In genomic region chr2:44668336-44668735, GRCh38 we compare ENCODE assay signal across 13 cellular contexts.
A peak's percentile ranks its signal among the peaks of the same experiment; 100 is the strongest.
DNase-seq lines count a peak whose midpoint lies in the region; ATAC-seq, FAIRE-seq and TF ChIP-seq lines count a peak whose summit lies in the region.
"Had no signal": no experiment of that assay in that cellular context is flagged by ENCODE, and none has a peak within 500 bp of the region (broad histone marks: within the 10 kb centered on the region; RNA-seq: fewer than 3 reads in every experiment).

No MANE protein-coding gene starts in this region.

- H4K20me1 ChIP-seq in GM23338 (replicated peaks; ENCODE audit: insufficient read depth), result no peaks in the 10 kb centered on the region

- H3K27ac ChIP-seq in C4-2B (no peak overlapping the region), GM23338 (ENCODE audit: low read depth) (no peak overlapping the region)
- H3K27ac ChIP-seq: lower lobe of right lung had no signal

- peaks cover 12% of the 10 kb centered on the region for H3K4me1 Mint-ChIP-seq in GM23338

- DNase-seq in GM23338 (ENCODE audit: low spot score), result peak; percentile 84
- peak; percentile 65 for DNase-seq in NCI-H82 (lab: John Stamatoyannopoulos, UW)
- DNase-seq in erythroblast (lab: John Stamatoyannopoulos, UW), result peak; percentile 2 to 3
- no peak for DNase-seq in hippocampal formation (lab: John Stamatoyannopoulos, UW)
- no peak for DNase-seq in urothelium cell line (ENCODE audit: low spot score)
- DNase-seq in GM12892 (ENCODE audit: insufficient read length), result no peak
- DNase-seq: activated CD8-positive, alpha-beta memory T cell treated with anti-CD3 and anti-CD28 coated beads, Interleukin-2, amount 10 ng/mL, durations not matched to agents 7 days and 5 days; anterior cingulate cortex; DMS79 treated with DMSO at 0.1 percent for 48 hours; lower lobe of right lung; NCI-H1048 had no signal

- H3K4me1 ChIP-seq in GM23338 (ENCODE audit: insufficient read depth), result peaks cover 6% of the 10 kb centered on the region; the same call in 1 of the 2 replicates
- H3K4me1 ChIP-seq: lower lobe of right lung had no signal

- no peak overlapping the region for H3K4me3 ChIP-seq in GM23338
- H3K4me3 ChIP-seq: lower lobe of right lung had no signal

- no peaks in the 10 kb centered on the region for H3K27me3 ChIP-seq in GM23338 (ENCODE audit: insufficient read depth)

- no peaks in the 10 kb centered on the region for H3F3A ChIP-seq in GM23338 (replicated peaks; ENCODE audit: low read depth)

- H3K36me3 Mint-ChIP-seq in GM23338 (ENCODE audit: low read depth), result no peaks in the 10 kb centered on the region
- H3K36me3 Mint-ChIP-seq: activated CD8-positive, alpha-beta memory T cell treated with anti-CD3 and anti-CD28 coated beads, Interleukin-2, amount 10 ng/mL, durations not matched to agents 7 days and 5 days had no signal

- H3K9me2 ChIP-seq in GM23338 (ENCODE audit: insufficient read depth), result no peaks in the 10 kb centered on the region

- ATAC-seq in GM23338 (peak; percentile 86), GM18502 (IDR thresholded peaks at IDR 0.05; ENCODE audit: poor library complexity, unreplicated experiment) (no peak)
- ATAC-seq: activated CD8-positive, alpha-beta memory T cell treated with anti-CD3 and anti-CD28 coated beads, Interleukin-2, amount 10 ng/mL, durations not matched to agents 7 days and 5 days; lower lobe of right lung had no signal

- no peak overlapping the region for H2AFZ ChIP-seq in GM23338

- no peaks in the 10 kb centered on the region for H3K27me3 Mint-ChIP-seq in GM23338 (ENCODE audit: insufficient read depth, low read depth, poor library complexity)
- H3K27me3 Mint-ChIP-seq: activated CD8-positive, alpha-beta memory T cell treated with anti-CD3 and anti-CD28 coated beads, Interleukin-2, amount 10 ng/mL, durations not matched to agents 7 days and 5 days had no signal

- H3K36me3 ChIP-seq in GM23338 (ENCODE audit: insufficient read depth), result no peaks in the 10 kb centered on the region
- H3K36me3 ChIP-seq: lower lobe of right lung had no signal

- H3K9me3 Mint-ChIP-seq in GM23338, result no peaks in the 10 kb centered on the region

- no peak for FAIRE-seq in urothelium cell line (lab: Jason Lieb, UNC)
- no peak for FAIRE-seq in GM12892 (lab: Jason Lieb, UNC)

- H3K4me2 ChIP-seq in GM23338, result no peak overlapping the region

- no peaks in the 10 kb centered on the region for H3K79me2 ChIP-seq in GM23338 (replicated peaks; ENCODE audit: insufficient read depth)

- TF ChIP-seq CTCF in C4-2B (conservative IDR thresholded peaks at IDR 0.05), result peak; percentile 18
- peak; percentile 71 to 82 for TF ChIP-seq CTCF in GM23338 (conservative IDR thresholded peaks at IDR 0.05; ENCODE audit: low read depth in 2 of 2)

- H3K27ac Mint-ChIP-seq in GM23338, result 0 out of 2 replicates have a peak overlapping the region, but pooled peaks have one; percentile 1
- H3K27ac Mint-ChIP-seq: activated CD8-positive, alpha-beta memory T cell treated with anti-CD3 and anti-CD28 coated beads, Interleukin-2, amount 10 ng/mL, durations not matched to agents 7 days and 5 days had no signal

- H3K4me3 Mint-ChIP-seq in GM23338, result no peak overlapping the region
- H3K4me3 Mint-ChIP-seq: activated CD8-positive, alpha-beta memory T cell treated with anti-CD3 and anti-CD28 coated beads, Interleukin-2, amount 10 ng/mL, durations not matched to agents 7 days and 5 days had no signal

- no peak for TF ChIP-seq POLR2A in erythroblast (IDR thresholded peaks at IDR 0.05; ENCODE audit: low read length)
- TF ChIP-seq POLR2A in GM12892 (IDR thresholded peaks at IDR 0.05; ENCODE audit: low read depth, low read length), result no peak

TF ChIP-seq in GM23338, 12 proteins besides CTCF, POLR2A, EP300 and RAD21 (continues in another document):
- TF ChIP-seq NANOG (IDR thresholded peaks at IDR 0.05; ENCODE audit: borderline replicate concordance), result no peak
- no peak for TF ChIP-seq JUNB (IDR thresholded peaks at IDR 0.05; ENCODE audit: unreplicated experiment)
- no peak for TF ChIP-seq ETS1 (IDR thresholded peaks at IDR 0.05)
- TF ChIP-seq POLR2AphosphoS5 (IDR thresholded peaks at IDR 0.05; ENCODE audit: low read depth), result no peak
- no peak for TF ChIP-seq EZH2 (IDR thresholded peaks at IDR 0.05; ENCODE audit: low read depth, unreplicated experiment)
- TF ChIP-seq STAT1 (IDR thresholded peaks at IDR 0.05; ENCODE audit: unreplicated experiment), result no peak
- no peak for TF ChIP-seq ZNF331 (CRISPR knock-in tag; IDR thresholded peaks at IDR 0.05; ENCODE audit: low read depth)
- TF ChIP-seq ZNF462 (CRISPR knock-in tag; IDR thresholded peaks at IDR 0.05), result no peak
- TF ChIP-seq ZNF114 (CRISPR knock-in tag; IDR thresholded peaks at IDR 0.05), result no peak
- TF ChIP-seq CREB1 (CRISPR knock-in tag; IDR thresholded peaks at IDR 0.05; ENCODE audit: low read depth), result no peak

Comparison
In these comparisons a context has a peak if more than half of its experiments do, and no peak if none do; other contexts are left out.
1. DNase-seq: peak in GM23338 (single experiment), NCI-H82 (single experiment) and erythroblast (2 of 2); none in hippocampal formation (0 of 2), urothelium cell line (single experiment) and GM12892 (single experiment).